In genomic region chr10:99880071-99880835, GRCh38 we compare ENCODE assay signal across 25 cellular contexts.
A peak's percentile ranks its signal among the peaks of the same experiment; 100 is the strongest.
DNase-seq lines count a peak whose midpoint lies in the region; ATAC-seq and TF ChIP-seq lines count a peak whose summit lies in the region.
"Had no signal": no experiment of that assay in that cellular context is flagged by ENCODE, and none has a peak within 500 bp of the region (broad histone marks: within the 10 kb centered on the region; RNA-seq: fewer than 3 reads in every experiment).

No MANE protein-coding gene starts in this region.

- H2BK15ac ChIP-seq in mesendoderm (replicated peaks; ENCODE audit: low read depth) = no peak overlapping the region

- no peak overlapping the region for H4K8ac ChIP-seq in mesendoderm (ENCODE audit: low read depth, low read length)

- peak overlapping the region; percentile 3 for H3K27ac Mint-ChIP-seq in CD8-positive, alpha-beta T cell
- H3K27ac Mint-ChIP-seq: stimulated activated naive CD8-positive, alpha-beta T cell treated with anti-CD3 and anti-CD28 coated beads, Interleukin-15, amount 100 ng/mL, for 72 hours; T-cell had no signal

- H3K23ac ChIP-seq in mesendoderm (ENCODE audit: low read length) = no peak overlapping the region

- H3K4me1 Mint-ChIP-seq in CD8-positive, alpha-beta T cell (ENCODE audit: low read depth) = peaks cover 11% of the 10 kb centered on the region

- H3K9me3 Mint-ChIP-seq in CD8-positive, alpha-beta T cell = no peaks in the 10 kb centered on the region
- H3K9me3 Mint-ChIP-seq: stimulated activated naive CD8-positive, alpha-beta T cell treated with anti-CD3 and anti-CD28 coated beads, Interleukin-15, amount 100 ng/mL, for 72 hours; T-cell had no signal

- no peak overlapping the region for H3K56ac ChIP-seq in mesendoderm (ENCODE audit: low read length)

- H2BK5ac ChIP-seq in mesendoderm (ENCODE audit: low read length) = no peak overlapping the region

- no peak overlapping the region for H3K4ac ChIP-seq in mesendoderm (ENCODE audit: low read depth, low read length)

- no peak overlapping the region for H2BK120ac ChIP-seq in mesendoderm (ENCODE audit: low read depth, low read length)

- no peak overlapping the region for H3K4me2 ChIP-seq in parathyroid adenoma (ENCODE audit: low read length)
- H3K4me2 ChIP-seq in mesendoderm (ENCODE audit: low read length) = no peak overlapping the region
- H3K4me2 ChIP-seq in smooth muscle cell = no peak overlapping the region

- H3K9ac ChIP-seq in parathyroid adenoma (no peak overlapping the region), mesendoderm (ENCODE audit: low read length) (no peak overlapping the region), smooth muscle cell (ENCODE audit: low read depth) (no peak overlapping the region)

- peaks cover 4% of the 10 kb centered on the region for H3K79me2 ChIP-seq in parathyroid adenoma
- no peaks in the 10 kb centered on the region for H3K79me2 ChIP-seq in mesendoderm (ENCODE audit: control insufficient read depth, insufficient read depth, low read length)
- no peaks in the 10 kb centered on the region for H3K79me2 ChIP-seq in smooth muscle cell (ENCODE audit: low read depth)

- H3K18ac ChIP-seq in mesendoderm (ENCODE audit: low read length) = no peak overlapping the region

- no peak overlapping the region for H3K4me3 ChIP-seq in CD8-positive, alpha-beta T cell (ENCODE audit: low read depth, low read length)
- H3K4me3 ChIP-seq in parathyroid adenoma (ENCODE audit: low read depth, low read length) (no peak overlapping the region), mesendoderm (ENCODE audit: low read length) (no peak overlapping the region), smooth muscle cell (no peak overlapping the region)
- H3K4me3 ChIP-seq: cardiac muscle cell, mucosa of descending colon, vagina had no signal

- H3K9me3 ChIP-seq in CD8-positive, alpha-beta T cell (ENCODE audit: low read length) = no peaks in the 10 kb centered on the region
- H3K9me3 ChIP-seq in parathyroid adenoma (ENCODE audit: control insufficient read depth, low read length) (no peaks in the 10 kb centered on the region), smooth muscle cell (replicated peaks; ENCODE audit: low read depth) (no peaks in the 10 kb centered on the region)
- H3K9me3 ChIP-seq: mucosa of descending colon, vagina had no signal

- no peaks in the 10 kb centered on the region for H3K27me3 ChIP-seq in CD8-positive, alpha-beta T cell (ENCODE audit: insufficient read depth, low read length)
- H3K27me3 ChIP-seq in parathyroid adenoma (ENCODE audit: control insufficient read depth, insufficient read depth, low read length) = no peaks in the 10 kb centered on the region
- no peaks in the 10 kb centered on the region for H3K27me3 ChIP-seq in mesendoderm (ENCODE audit: insufficient read depth, low read length, poor library complexity)
- no peaks in the 10 kb centered on the region for H3K27me3 ChIP-seq in smooth muscle cell (ENCODE audit: low read depth)
- H3K27me3 ChIP-seq: cardiac muscle cell, vagina had no signal

- H2AK5ac ChIP-seq in mesendoderm (ENCODE audit: low read length) = no peak overlapping the region

- no peaks in the 10 kb centered on the region for H3K4me1 ChIP-seq in CD8-positive, alpha-beta T cell (ENCODE audit: insufficient read depth, low read length)
- H3K4me1 ChIP-seq in parathyroid adenoma = peaks cover 60% of the 10 kb centered on the region
- H3K4me1 ChIP-seq in mesendoderm (ENCODE audit: control insufficient read depth, low read depth, low read length) = no peaks in the 10 kb centered on the region
- H3K4me1 ChIP-seq in smooth muscle cell (ENCODE audit: low read depth) = no peaks in the 10 kb centered on the region
- H3K4me1 ChIP-seq: vagina had no signal

- DNase-seq in CD8-positive, alpha-beta T cell = no peak
- peak; percentile 92 for DNase-seq in dermis blood vessel endothelial cell
- peak; percentile 47 for DNase-seq in left kidney (ENCODE audit: low read depth, low spot score)
- DNase-seq in mesendoderm = no peak
- no peak for DNase-seq in smooth muscle cell (lab: John Stamatoyannopoulos, UW; ENCODE audit: unreplicated experiment)
- no peak for DNase-seq in GM10266 (ENCODE audit: extremely low spot score)
- no peak for DNase-seq in germinal center (ENCODE audit: low spot score)
- DNase-seq: ACHN; activated CD4-positive, alpha-beta T cell treated with anti-CD3 and anti-CD28 coated beads, Interleukin-2, amount 50 U/mL, for 1 hour; activated CD8-positive, alpha-beta memory T cell treated with anti-CD3 and anti-CD28 coated beads, Interleukin-2, amount 50 U/mL, for 4 hours; activated effector memory CD4-positive, alpha-beta T cell treated with Interleukin-2 at 50 U/mL for 16 hours; DMS 273 treated with DMSO at 0.1 percent for 48 hours; GDM1; islet precursor cell; mucosa of descending colon; NCI-H1417 treated with DMSO at 0.1 percent for 48 hours; NCI-H69; nucleus accumbens; SIG-M5; stimulated activated naive CD8-positive, alpha-beta T cell treated with anti-CD3 and anti-CD28 coated beads, Interleukin-15, amount 100 ng/mL, for 72 hours; T-cell had no signal

- H4K5ac ChIP-seq in mesendoderm (ENCODE audit: low read length) = no peak overlapping the region

- H3K4me3 Mint-ChIP-seq in CD8-positive, alpha-beta T cell = no peak overlapping the region
- H3K4me3 Mint-ChIP-seq: stimulated activated naive CD8-positive, alpha-beta T cell treated with anti-CD3 and anti-CD28 coated beads, Interleukin-15, amount 100 ng/mL, for 72 hours; T-cell had no signal

- ATAC-seq in CD8-positive, alpha-beta T cell = no peak
- ATAC-seq: mucosa of descending colon; stimulated activated naive CD8-positive, alpha-beta T cell treated with anti-CD3 and anti-CD28 coated beads, Interleukin-15, amount 100 ng/mL, for 72 hours; T-cell had no signal

- H3K27me3 Mint-ChIP-seq in CD8-positive, alpha-beta T cell (ENCODE audit: low read depth) = peaks cover 3% of the 10 kb centered on the region
- H3K27me3 Mint-ChIP-seq: stimulated activated naive CD8-positive, alpha-beta T cell treated with anti-CD3 and anti-CD28 coated beads, Interleukin-15, amount 100 ng/mL, for 72 hours had no signal

- no peak overlapping the region for H3K27ac ChIP-seq in CD8-positive, alpha-beta T cell (ENCODE audit: low read depth, low read length)
- peak overlapping the region; percentile 70 for H3K27ac ChIP-seq in parathyroid adenoma
- no peak overlapping the region for H3K27ac ChIP-seq in mesendoderm (ENCODE audit: low read depth, low read length)
- no peak overlapping the region for H3K27ac ChIP-seq in smooth muscle cell (ENCODE audit: low read depth)
- H3K27ac ChIP-seq: C4-2B, cardiac muscle cell, vagina had no signal

- H3K36me3 ChIP-seq in CD8-positive, alpha-beta T cell (ENCODE audit: insufficient read depth, low read length) = peaks cover 2% of the 10 kb centered on the region
- H3K36me3 ChIP-seq in parathyroid adenoma (ENCODE audit: control insufficient read depth, insufficient read depth, low read length) (no peaks in the 10 kb centered on the region), mesendoderm (ENCODE audit: control insufficient read depth, insufficient read depth, low read length) (peaks cover 11% of the 10 kb centered on the region), smooth muscle cell (ENCODE audit: low read depth) (peaks cover 43% of the 10 kb centered on the region)

- CTCF ChIA-PET in CD8-positive, alpha-beta T cell (lab: Charles Lee) = interaction anchor here (0.8 kb wide), 1 partner anchor 166 kb away, joined by 3 read pairs; no protein-coding TSS in a partner anchor

- POLR2A ChIA-PET in CD8-positive, alpha-beta T cell (lab: Charles Lee) = no interaction called here

- intact Hi-C loops in CD8-positive, alpha-beta T cell (cut with DNase I, micrococcal nuclease) = no loop called here

- no CpG with 5 or more reads among the region's 19 CpGs for WGBS in mesendoderm (ENCODE audit: extremely low coverage, insufficient coverage, low lambda C conversion rate)
- WGBS in smooth muscle cell (ENCODE audit: low lambda C conversion rate) = 75% methylated on average over 19 of the region's 19 CpGs

- no peaks in the 10 kb centered on the region for H3K79me1 ChIP-seq in mesendoderm (ENCODE audit: low read length)

- no peaks in the 10 kb centered on the region for H3F3A ChIP-seq in smooth muscle cell (ENCODE audit: low read depth)

- peaks cover 86% of the 10 kb centered on the region for H3K36me3 Mint-ChIP-seq in CD8-positive, alpha-beta T cell

- no peak for TF ChIP-seq CTCF in CD8-positive, alpha-beta T cell (IDR thresholded peaks at IDR 0.05)
- TF ChIP-seq CTCF in parathyroid adenoma (IDR thresholded peaks at IDR 0.05) (no peak), smooth muscle cell (IDR thresholded peaks at IDR 0.05; ENCODE audit: borderline replicate concordance, insufficient read depth, poor library complexity, severe bottlenecking) (no peak), GM10266 (IDR thresholded peaks at IDR 0.05; ENCODE audit: control insufficient read depth, insufficient read depth, low read depth, missing control alignments) (no peak)

- H4K20me1 ChIP-seq in smooth muscle cell (ENCODE audit: low read depth) = no peaks in the 10 kb centered on the region

- no peak overlapping the region for H2AFZ ChIP-seq in parathyroid adenoma
- H2AFZ ChIP-seq in smooth muscle cell (ENCODE audit: low read depth) = no peak overlapping the region

Comparison
In these comparisons a context has a peak if more than half of its experiments do, and no peak if none do; other contexts are left out.
1. DNase-seq: peak in dermis blood vessel endothelial cell (single experiment) and left kidney (single experiment); none in CD8-positive, alpha-beta T cell (0 of 7), mesendoderm (single experiment), smooth muscle cell (single experiment), GM10266 (single experiment) and germinal center (single experiment).